18 cellular contexts compared by ENCODE assay signal in genomic region chr20:23652371-23652770, GRCh38. TPM values are rescaled to one million over a fixed set of nuclear protein-coding genes. Genes with fewer than 3 reads are reported as not detected.
DNase-seq lines count a peak whose midpoint lies in the region; ATAC-seq and TF ChIP-seq lines count a peak whose summit lies in the region.
"Had no signal": no experiment of that assay in that cellular context is flagged by ENCODE, and none has a peak within 500 bp of the region (broad histone marks: within the 10 kb centered on the region; RNA-seq: fewer than 3 reads in every experiment).

No MANE protein-coding gene starts in this region.

- H3K4me3 ChIP-seq in mammary epithelial cell (replicated peaks in 1 of 3; ENCODE audit: insufficient read depth in 1 of 3, low read depth in 2 of 3, low read length in 3 of 3) (no peak overlapping the region), breast epithelium (no peak overlapping the region), astrocyte of the spinal cord (ENCODE audit: low read depth, low read length) (no peak overlapping the region), tibial nerve (no peak overlapping the region), right cardiac atrium (ENCODE audit: low read length) (no peak overlapping the region)
- H3K4me3 ChIP-seq: BLaER1 treated with 17β-estradiol and CSF1 and Interleukin-3, amounts not matched to agents 10 nM and 100 nM; MG63; SJSA1 had no signal

- CTCF ChIA-PET in mammary epithelial cell (lab: Charles Lee; ENCODE audit: low non-redundant PET) = no interaction called here

- H3K36me3 ChIP-seq in mammary epithelial cell (ENCODE audit: insufficient read depth, low read length) (no peaks in the 10 kb centered on the region), breast epithelium (no peaks in the 10 kb centered on the region), tibial nerve (no peaks in the 10 kb centered on the region)
- H3K36me3 ChIP-seq: BLaER1 treated with 17β-estradiol and CSF1 and Interleukin-3, amounts not matched to agents 10 nM and 100 nM; MG63; SJSA1 had no signal

- ATAC-seq in right cardiac atrium (no peak), sciatic nerve (no peak)

- intact Hi-C loops in mammary epithelial cell (cut with micrococcal nuclease) (no loop called here), breast epithelium (cut with DNase I; ENCODE audit: low total_unique reads) (no loop called here), right cardiac atrium (cut with DNase I) (no loop called here), sciatic nerve (cut with DNase I) (no loop called here)

- TF ChIP-seq EP300 in tibial nerve (IDR thresholded peaks at IDR 0.05) = no peak

- no peaks in the 10 kb centered on the region for H4K20me1 ChIP-seq in mammary epithelial cell (ENCODE audit: insufficient read depth, low read length)
- H4K20me1 ChIP-seq: BLaER1 treated with 17β-estradiol and CSF1 and Interleukin-3, amounts not matched to agents 10 nM and 100 nM had no signal

- H3K9me3 ChIP-seq in mammary epithelial cell (replicated peaks; ENCODE audit: insufficient read depth, low read length) = no peaks in the 10 kb centered on the region
- no peaks in the 10 kb centered on the region for H3K9me3 ChIP-seq in breast epithelium
- H3K9me3 ChIP-seq in tibial nerve = no peaks in the 10 kb centered on the region
- no peaks in the 10 kb centered on the region for H3K9me3 ChIP-seq in right cardiac atrium (ENCODE audit: control insufficient read depth, low read length)
- H3K9me3 ChIP-seq: BLaER1 treated with 17β-estradiol and CSF1 and Interleukin-3, amounts not matched to agents 10 nM and 100 nM; MG63; SJSA1 had no signal

- H3K9ac ChIP-seq in mammary epithelial cell (ENCODE audit: insufficient read depth, low read length) = no peak overlapping the region
- H3K9ac ChIP-seq: BLaER1 treated with 17β-estradiol and CSF1 and Interleukin-3, amounts not matched to agents 10 nM and 100 nM had no signal

- in situ Hi-C loops in mammary epithelial cell (cut with MboI; ENCODE audit: low sequenced_read_pairs in 2 of 2) (no loop called here), astrocyte of the spinal cord (cut with HindIII; ENCODE audit: low sequenced_read_pairs) (no loop called here)

- TF ChIP-seq POLR2A in breast epithelium (IDR thresholded peaks at IDR 0.05) = no peak
- TF ChIP-seq POLR2A in tibial nerve (IDR thresholded peaks at IDR 0.05) = no peak

- dilution Hi-C loops in mammary epithelial cell (cut with HindIII; ENCODE audit: low sequenced_read_pairs) = no loop called here

- BruUV-seq in mammary epithelial cell (replicated peaks; lab: Mats Ljungman, UMichigan) = no TSS peak

- no peak overlapping the region for H3K4me2 ChIP-seq in mammary epithelial cell (ENCODE audit: insufficient read depth, low read depth, low read length)

- H3K27me3 ChIP-seq in mammary epithelial cell (ENCODE audit: insufficient read depth, low read length) (no peaks in the 10 kb centered on the region), breast epithelium (no peaks in the 10 kb centered on the region), tibial nerve (no peaks in the 10 kb centered on the region), right cardiac atrium (ENCODE audit: control insufficient read depth, insufficient read depth) (no peaks in the 10 kb centered on the region)
- H3K27me3 ChIP-seq: BLaER1 treated with 17β-estradiol and CSF1 and Interleukin-3, amounts not matched to agents 10 nM and 100 nM; MG63; SJSA1 had no signal

- no peaks in the 10 kb centered on the region for H3K79me2 ChIP-seq in mammary epithelial cell (ENCODE audit: insufficient read depth, low read length)

- H2AFZ ChIP-seq in mammary epithelial cell (ENCODE audit: low read depth, low read length) = no peak overlapping the region

- H3K27ac ChIP-seq in mammary epithelial cell (ENCODE audit: insufficient read depth, low read depth, low read length) (no peak overlapping the region), breast epithelium (no peak overlapping the region), tibial nerve (peak overlapping the region; percentile 31 to 91 (median 70)), right cardiac atrium (ENCODE audit: low read length) (no peak overlapping the region)
- H3K27ac ChIP-seq: 22Rv1, SJSA1 had no signal

- peak; percentile 63 for DNase-seq in mammary epithelial cell
- DNase-seq in breast epithelium (ENCODE audit: low spot score in 2 of 2) = no peak
- peak; percentile 58 for DNase-seq in astrocyte of the spinal cord (ENCODE audit: low read depth, low spot score)
- peak; percentile 16 for DNase-seq in iris pigment epithelial cell (ENCODE audit: low read depth)
- DNase-seq in tibial nerve (ENCODE audit: low spot score in 2 of 2) = no peak
- no peak for DNase-seq in putamen (ENCODE audit: low spot score)
- DNase-seq in right cardiac atrium = no peak
- DNase-seq in sciatic nerve (ENCODE audit: low spot score) = no peak
- DNase-seq: CD8-positive, alpha-beta memory T cell; MG63; NCI-H1092; NCI-H187; NCI-H446; NCI-H748 treated with DMSO at 0.1 percent for 48 hours had no signal

- peaks cover 13% of the 10 kb centered on the region for H3K4me1 ChIP-seq in mammary epithelial cell (ENCODE audit: insufficient read depth, low read length)
- H3K4me1 ChIP-seq in breast epithelium = peaks cover 0 to 3% of the 10 kb centered on the region in 2 donors
- peaks cover 7 to 48% (median 39%) of the 10 kb centered on the region in 4 donors for H3K4me1 ChIP-seq in tibial nerve
- H3K4me1 ChIP-seq in right cardiac atrium (ENCODE audit: control insufficient read depth, insufficient read depth, low read length) = peaks cover 5% of the 10 kb centered on the region
- H3K4me1 ChIP-seq: SJSA1 had no signal

- TF ChIP-seq CTCF in mammary epithelial cell (conservative IDR thresholded peaks at IDR 0.05 in 1 of 2, IDR thresholded peaks at IDR 0.05 in 1 of 2; ENCODE audit: extremely low read depth in 1 of 2, insufficient read depth in 1 of 2, low read depth in 1 of 2, low read length in 2 of 2) (no peak), breast epithelium (IDR thresholded peaks at IDR 0.05) (no peak), astrocyte of the spinal cord (IDR thresholded peaks at IDR 0.05; ENCODE audit: low read depth, low read length) (no peak), tibial nerve (IDR thresholded peaks at IDR 0.05) (no peak)

RNA-seq across cellular contexts. Expression of gene CST3, which starts 14.6 kb away (rescaled TPM):
- 100 to 1,000 TPM; 158 to 380 TPM for total RNA-seq in mammary epithelial cell
- polyA plus RNA-seq in mammary epithelial cell = 340 TPM
- 272 TPM for polyA minus RNA-seq in mammary epithelial cell
- total RNA-seq in breast epithelium = 1,000 to 10,000 TPM in 1 of 3 donors, 100 to 1,000 TPM in 2; 498 to 1,982 (median 699) TPM
- 1,000 to 10,000 TPM in 3 of 4 donors, 100 to 1,000 TPM in 1; 870 to 2,325 (median 1,540) TPM for total RNA-seq in tibial nerve
- total RNA-seq in right cardiac atrium = 1,000 to 10,000 TPM in 1 of 4 donors, 100 to 1,000 TPM in 3; 785 to 1,029 (median 931) TPM
- 1,076 TPM for polyA plus RNA-seq in right cardiac atrium
- 731 TPM for total RNA-seq in sciatic nerve

RNA-seq across cellular contexts. Expression of gene CST4, which starts 36.5 kb away (rescaled TPM):
- not detected for total RNA-seq in mammary epithelial cell
- not detected for polyA plus RNA-seq in mammary epithelial cell
- polyA minus RNA-seq in mammary epithelial cell = not detected
- total RNA-seq in breast epithelium = not detected
- not detected for total RNA-seq in tibial nerve
- not detected for total RNA-seq in right cardiac atrium
- polyA plus RNA-seq in right cardiac atrium = not detected
- total RNA-seq in sciatic nerve = not detected
- total RNA-seq: CD8-positive, alpha-beta memory T cell; H4; SJSA1 had no signal
- polyA plus RNA-seq: CD8-positive, alpha-beta memory T cell had no signal

RNA-seq across cellular contexts. Expression of gene CST9, which starts 46.7 kb away (rescaled TPM):
- total RNA-seq in mammary epithelial cell (not detected), breast epithelium (1 to 10 TPM in 1 of 3 donors, not detected in 2; 2.3 TPM), tibial nerve (under 1 TPM in 1 of 4 donors, not detected in 3; 0.44 TPM), right cardiac atrium (not detected), sciatic nerve (not detected)
- polyA plus RNA-seq in mammary epithelial cell (not detected), right cardiac atrium (not detected)
- not detected for polyA minus RNA-seq in mammary epithelial cell
- total RNA-seq: CD8-positive, alpha-beta memory T cell; H4; SJSA1 had no signal
- polyA plus RNA-seq: CD8-positive, alpha-beta memory T cell had no signal

Comparison
In these comparisons a context has a peak if more than half of its experiments do, and no peak if none do; other contexts are left out.
1. DNase-seq: peak in mammary epithelial cell (single experiment), astrocyte of the spinal cord (single experiment) and iris pigment epithelial cell (single experiment); none in breast epithelium (0 of 2), tibial nerve (0 of 2), putamen (single experiment), right cardiac atrium (0 of 3) and sciatic nerve (single experiment).
2. H3K27ac ChIP-seq: peak in tibial nerve (4 of 4); none in mammary epithelial cell (single experiment), breast epithelium (0 of 2) and right cardiac atrium (single experiment).